Comparison of ENCODE assay signal across 31 cellular contexts in genomic region chr17:38507436-38507835, GRCh38.
A peak's percentile ranks its signal among the peaks of the same experiment; 100 is the strongest.
DNase-seq lines count a peak whose midpoint lies in the region; FAIRE-seq and TF ChIP-seq lines count a peak whose summit lies in the region.
"Had no signal": no experiment of that assay in that cellular context is flagged by ENCODE, and none has a peak within 500 bp of the region (broad histone marks: within the 10 kb centered on the region; RNA-seq: fewer than 3 reads in every experiment).

No MANE protein-coding gene starts in this region.

- H3K4me1 Mint-ChIP-seq in type B pancreatic cell (ENCODE audit: unreplicated experiment) (peaks cover 6% of the 10 kb centered on the region), mesothelial cell of epicardium (peaks cover 27% of the 10 kb centered on the region)

- H3K36me3 Mint-ChIP-seq in type B pancreatic cell (peaks cover 11% of the 10 kb centered on the region), mesothelial cell of epicardium (peaks cover 6% of the 10 kb centered on the region)

- H3K27me3 Mint-ChIP-seq in type B pancreatic cell (peaks cover 39% of the 10 kb centered on the region), mesothelial cell of epicardium (ENCODE audit: low read depth) (peaks cover 18% of the 10 kb centered on the region)

- H3K9me3 Mint-ChIP-seq in type B pancreatic cell, result no peaks in the 10 kb centered on the region
- H3K9me3 Mint-ChIP-seq in mesothelial cell of epicardium, result no peaks in the 10 kb centered on the region
- H3K9me3 Mint-ChIP-seq: activated T-helper 17 cell treated with anti-CD3 and anti-CD28 coated beads, Interleukin-2, amount 50 U/mL, for 72 hours; naive thymus-derived CD8-positive, alpha-beta T cell; T-helper 2 cell treated with Interferon-gamma antibody and Interleukin-4, amounts not matched to agents 5 μg/mL and 100 μg/mL, for 36 hours had no signal

- no peak overlapping the region for H3K27ac ChIP-seq in kidney (ENCODE audit: low read depth in 2 of 2, low read length in 2 of 2)
- H3K27ac ChIP-seq: 22Rv1, epithelial cell of prostate had no signal

- H3K27ac Mint-ChIP-seq in type B pancreatic cell (peak overlapping the region; percentile 98), mesothelial cell of epicardium (no peak overlapping the region)
- H3K27ac Mint-ChIP-seq: activated CD8-positive, alpha-beta T cell treated with anti-CD3 and anti-CD28 coated beads, Interleukin-2, amount 10 ng/mL, durations not matched to agents 7 days and 5 days; activated T-helper 17 cell treated with anti-CD3 and anti-CD28 coated beads, Interleukin-2, amount 50 U/mL, for 72 hours; CD4-positive, CD25-positive, alpha-beta regulatory T cell; naive thymus-derived CD8-positive, alpha-beta T cell had no signal

- H3K9ac ChIP-seq in kidney (ENCODE audit: low read length in 2 of 2), result no peak overlapping the region

- peak; percentile 37 for DNase-seq in NCI-H82 (lab: John Stamatoyannopoulos, UW)
- no peak for DNase-seq in NCI-H82 treated with DMSO at 0.1 percent for 48 hours (lab: John Stamatoyannopoulos, UW; ENCODE audit: unreplicated experiment)
- DNase-seq in cerebellar cortex (ENCODE audit: low spot score), result peak; percentile 77
- peak; percentile 25 for DNase-seq in kidney
- no peak for DNase-seq in type B pancreatic cell (ENCODE audit: extremely low spot score, unreplicated experiment)
- no peak for DNase-seq in stimulated activated naive CD4-positive, alpha-beta T cell (lab: John Stamatoyannopoulos, UW)
- no peak for DNase-seq in superior temporal gyrus (ENCODE audit: extremely low spot score)
- no peak for DNase-seq in mesothelial cell of epicardium (ENCODE audit: low spot score in 2 of 2, unreplicated experiment in 2 of 2)
- DNase-seq: activated CD8-positive, alpha-beta T cell treated with anti-CD3 and anti-CD28 coated beads, Interleukin-2, amount 10 ng/mL, durations not matched to agents 7 days and 5 days; activated naive CD4-positive, alpha-beta T cell treated with anti-CD3 and anti-CD28 coated beads, Interleukin-2, amount 50 U/mL, for 16 hours; Calu3; CD4-positive, CD25-positive, alpha-beta regulatory T cell; DMS79; effector CD8-positive, alpha-beta T cell; GF-D8; MM.1S; naive thymus-derived CD8-positive, alpha-beta T cell; NCI-H2081; NCI-H226; NCI-H526 treated with DMSO at 0.1 percent for 48 hours; occipital lobe; SHP77; stimulated activated CD4-positive, alpha-beta T cell treated with anti-CD3 and anti-CD28 coated beads, Interleukin-15, amount 100 ng/mL, for 24 hours; stimulated activated CD4-positive, alpha-beta T cell treated with anti-CD3 and anti-CD28 coated beads, Interleukin-4, amount 100 ng/mL, for 4 hours had no signal

- H3K4me1 ChIP-seq in kidney (ENCODE audit: control insufficient read depth in 1 of 2, insufficient read depth in 1 of 2, low read depth in 1 of 2, low read length in 2 of 2), result no peaks in the 10 kb centered on the region

- intact Hi-C loops in kidney (cut with DNase I), result no loop called here

- H3K36me3 ChIP-seq in kidney (ENCODE audit: control insufficient read depth in 1 of 2, insufficient read depth in 2 of 2, low read length in 2 of 2), result no peaks in the 10 kb centered on the region

- TF ChIP-seq CTCF in kidney (IDR thresholded peaks at IDR 0.05; ENCODE audit: borderline replicate concordance, extremely low read depth, insufficient read depth), result no peak
- TF ChIP-seq CTCF in type B pancreatic cell (conservative IDR thresholded peaks at IDR 0.05), result no peak
- no peak for TF ChIP-seq CTCF in mesothelial cell of epicardium (IDR thresholded peaks at IDR 0.05; ENCODE audit: unreplicated experiment)

- H3K4me3 Mint-ChIP-seq in type B pancreatic cell, result no peak overlapping the region
- no peak overlapping the region for H3K4me3 Mint-ChIP-seq in mesothelial cell of epicardium
- H3K4me3 Mint-ChIP-seq: activated CD8-positive, alpha-beta T cell treated with anti-CD3 and anti-CD28 coated beads, Interleukin-2, amount 10 ng/mL, durations not matched to agents 7 days and 5 days; activated T-helper 17 cell treated with anti-CD3 and anti-CD28 coated beads, Interleukin-2, amount 50 U/mL, for 72 hours; brain; T-helper 2 cell treated with Interferon-gamma antibody and Interleukin-4, amounts not matched to agents 5 μg/mL and 100 μg/mL, for 36 hours had no signal

- no peak overlapping the region for H3K4me3 ChIP-seq in kidney (ENCODE audit: low read length in 2 of 2)

- H3K9me3 ChIP-seq in kidney (ENCODE audit: control insufficient read depth in 1 of 2, low read length in 2 of 2), result no peaks in the 10 kb centered on the region

- no peak for FAIRE-seq in kidney (lab: Jason Lieb, UNC)
- FAIRE-seq: colon, keratinocyte had no signal

Comparison
In these comparisons a context has a peak if more than half of its experiments do, and no peak if none do; other contexts are left out.
1. DNase-seq: peak in NCI-H82 (single experiment), cerebellar cortex (single experiment) and kidney (single experiment); none in NCI-H82 treated with DMSO at 0.1 percent for 48 hours (single experiment), type B pancreatic cell (single experiment), stimulated activated naive CD4-positive, alpha-beta T cell (0 of 6), superior temporal gyrus (single experiment) and mesothelial cell of epicardium (0 of 2).